Comparison of ENCODE assay signal across 9 cellular contexts in the genomic region with DNA sequence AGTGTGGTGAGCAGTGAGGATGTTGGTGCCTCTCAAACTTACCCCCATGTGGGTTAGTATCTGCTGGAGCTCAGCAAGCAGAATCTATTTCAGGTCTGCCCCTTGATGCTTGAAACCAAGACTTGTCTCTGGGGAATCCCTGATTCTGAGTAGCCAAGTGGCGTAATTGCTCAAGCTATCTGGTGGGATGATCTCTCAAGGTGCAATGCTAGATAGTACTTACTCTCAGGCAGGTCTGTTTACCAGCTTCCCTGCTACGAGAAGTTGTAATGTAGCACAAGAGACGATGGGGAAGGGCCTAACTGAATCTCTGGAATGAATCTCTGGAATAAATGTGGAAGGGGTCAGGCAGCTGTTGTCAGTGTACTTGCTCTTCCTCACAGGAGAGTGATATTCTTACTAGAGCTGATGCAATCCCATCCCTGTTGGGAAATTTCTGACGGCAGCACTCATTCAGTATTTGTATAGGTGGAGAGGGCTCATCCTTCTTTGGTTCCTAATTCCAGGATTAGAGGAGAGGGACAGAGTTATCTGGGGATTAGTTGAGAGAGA.
DNase-seq lines count a peak whose midpoint lies in the region; ATAC-seq and TF ChIP-seq lines count a peak whose summit lies in the region.
"Had no signal": no experiment of that assay in that cellular context is flagged by ENCODE, and none has a peak within 500 bp of the region (broad histone marks: within the 10 kb centered on the region; RNA-seq: fewer than 3 reads in every experiment).

No MANE protein-coding gene starts in this region.

- intact Hi-C loops in Right ventricle myocardium superior (cut with DNase I) (no loop called here), right cardiac atrium (cut with DNase I) (no loop called here)

- no peaks in the 10 kb centered on the region for H3K9me3 ChIP-seq in right cardiac atrium (ENCODE audit: control insufficient read depth, low read length)

- H3K27ac ChIP-seq in right cardiac atrium (ENCODE audit: low read length) = no peak overlapping the region
- H3K27ac ChIP-seq: cardiac muscle cell had no signal

- peaks cover 45% of the 10 kb centered on the region for H3K36me3 Mint-ChIP-seq in stimulated activated effector memory CD8-positive, alpha-beta T cell treated with anti-CD3 and anti-CD28 coated beads, Interleukin-12 subunit alpha, Interleukin-12 subunit beta, amount 100 ng/mL, for 72 hours

- no peaks in the 10 kb centered on the region for H3K27me3 ChIP-seq in right cardiac atrium (ENCODE audit: control insufficient read depth, insufficient read depth)
- H3K27me3 ChIP-seq: cardiac muscle cell had no signal

- H3K4me1 Mint-ChIP-seq in stimulated activated effector memory CD8-positive, alpha-beta T cell treated with anti-CD3 and anti-CD28 coated beads, Interleukin-12 subunit alpha, Interleukin-12 subunit beta, amount 100 ng/mL, for 72 hours = peaks cover 76% of the 10 kb centered on the region

- no peak for TF ChIP-seq CTCF in fibroblast of the aortic adventitia (IDR thresholded peaks at IDR 0.05; ENCODE audit: insufficient read depth, low read length)

- ATAC-seq in Right ventricle myocardium superior (ENCODE audit: poor library complexity) (peak; percentile 8), right cardiac atrium (no peak), HG02943 (IDR thresholded peaks at IDR 0.05; ENCODE audit: low read depth, unreplicated experiment) (peak; percentile 52)
- peak; percentile 68 for ATAC-seq in stimulated activated effector memory CD8-positive, alpha-beta T cell treated with anti-CD3 and anti-CD28 coated beads, Interleukin-12 subunit alpha, Interleukin-12 subunit beta, amount 100 ng/mL, for 72 hours

- 64% methylated on average over 4 of the region's 4 CpGs for WGBS in right cardiac atrium

- H3K4me1 ChIP-seq in right cardiac atrium (ENCODE audit: control insufficient read depth, insufficient read depth, low read length) = peaks cover 27% of the 10 kb centered on the region

- peak overlapping the region; percentile 84 for H3K27ac Mint-ChIP-seq in stimulated activated effector memory CD8-positive, alpha-beta T cell treated with anti-CD3 and anti-CD28 coated beads, Interleukin-12 subunit alpha, Interleukin-12 subunit beta, amount 100 ng/mL, for 72 hours

- DNase-seq in Right ventricle myocardium superior (no peak), right cardiac atrium (no peak), SHP77 treated with DMSO at 0.1 percent for 48 hours (lab: John Stamatoyannopoulos, UW) (peak; percentile 23), fibroblast of the aortic adventitia (ENCODE audit: low read depth) (peak; percentile 76), islet precursor cell (no peak)
- peak in 1 of 2 donors; percentile 54 for DNase-seq in stimulated activated effector memory CD8-positive, alpha-beta T cell treated with anti-CD3 and anti-CD28 coated beads, Interleukin-12 subunit alpha, Interleukin-12 subunit beta, amount 100 ng/mL, for 72 hours (ENCODE audit: low spot score in 2 of 2)
- DNase-seq in stimulated activated CD4-positive, alpha-beta T cell treated with anti-CD3 and anti-CD28 coated beads, Interleukin-2, amount 100 ng/mL, for 24 hours = no peak

- peak overlapping the region; percentile 59 for H3K4me3 Mint-ChIP-seq in stimulated activated effector memory CD8-positive, alpha-beta T cell treated with anti-CD3 and anti-CD28 coated beads, Interleukin-12 subunit alpha, Interleukin-12 subunit beta, amount 100 ng/mL, for 72 hours

- H3K9me3 Mint-ChIP-seq in stimulated activated effector memory CD8-positive, alpha-beta T cell treated with anti-CD3 and anti-CD28 coated beads, Interleukin-12 subunit alpha, Interleukin-12 subunit beta, amount 100 ng/mL, for 72 hours = no peaks in the 10 kb centered on the region

- H3K4me3 ChIP-seq in right cardiac atrium (ENCODE audit: low read length) (no peak overlapping the region), fibroblast of the aortic adventitia (ENCODE audit: low read depth, low read length) (peak overlapping the region; percentile 60)
- H3K4me3 ChIP-seq: cardiac muscle cell had no signal

Comparison
In these comparisons a context has a peak if more than half of its experiments do, and no peak if none do; other contexts are left out.
1. ATAC-seq: peak in Right ventricle myocardium superior (single experiment), HG02943 (single experiment) and stimulated activated effector memory CD8-positive, alpha-beta T cell treated with anti-CD3 and anti-CD28 coated beads, Interleukin-12 subunit alpha, Interleukin-12 subunit beta, amount 100 ng/mL, for 72 hours (single experiment); none in right cardiac atrium (0 of 2).
2. DNase-seq: peak in SHP77 treated with DMSO at 0.1 percent for 48 hours (single experiment) and fibroblast of the aortic adventitia (single experiment); none in Right ventricle myocardium superior (single experiment), right cardiac atrium (0 of 3), stimulated activated CD4-positive, alpha-beta T cell treated with anti-CD3 and anti-CD28 coated beads, Interleukin-2, amount 100 ng/mL, for 24 hours (0 of 2) and islet precursor cell (single experiment).